In genomic region chr16:11418506-11418905, GRCh38 we compare ENCODE assay signal across 18 cellular contexts.
DNase-seq lines count a peak whose midpoint lies in the region; ATAC-seq, FAIRE-seq and TF ChIP-seq lines count a peak whose summit lies in the region.
"Had no signal": no experiment of that assay in that cellular context is flagged by ENCODE, and none has a peak within 500 bp of the region (broad histone marks: within the 10 kb centered on the region; RNA-seq: fewer than 3 reads in every experiment).

No MANE protein-coding gene starts in this region.

- H3K36me3 ChIP-seq in HepG2 (replicated peaks in 1 of 2; ENCODE audit: control insufficient read depth in 1 of 2, insufficient read depth in 2 of 2, low read length in 2 of 2) (no peaks in the 10 kb centered on the region), right lobe of liver (no peaks in the 10 kb centered on the region), astrocyte (ENCODE audit: insufficient read depth, low read length) (no peaks in the 10 kb centered on the region), spleen (peaks cover 0 to 8% (median 0%) of the 10 kb centered on the region in 6 donors), GM23338 (ENCODE audit: insufficient read depth) (no peaks in the 10 kb centered on the region)
- H3K36me3 ChIP-seq: BE2C had no signal

- H2AFZ ChIP-seq in HepG2 (ENCODE audit: low read length) (no peak overlapping the region), astrocyte (ENCODE audit: low read depth, low read length) (no peak overlapping the region), GM23338 (no peak overlapping the region)

- in situ Hi-C loops in HepG2 (cut with HindIII; ENCODE audit: extremely low pct_ligation_motif_present, low pct_unique_long_range_greater_than_20kb): loop anchor here (25.0 kb wide), 1 partner anchor 94 kb away; no protein-coding TSS in a partner anchor

- H3K4me1 Mint-ChIP-seq in astrocyte (ENCODE audit: low read depth, unreplicated experiment) (peaks cover 4% of the 10 kb centered on the region), GM23338 (peaks cover 9% of the 10 kb centered on the region)
- H3K4me1 Mint-ChIP-seq: CD4-positive, alpha-beta memory T cell had no signal

- H3K27ac Mint-ChIP-seq in astrocyte (ENCODE audit: unreplicated experiment) (no peak overlapping the region), GM23338 (no peak overlapping the region)
- H3K27ac Mint-ChIP-seq: HFFc6 had no signal

- TF ChIP-seq EP300 in HepG2 (IDR thresholded peaks at IDR 0.05; ENCODE audit: low read depth in 2 of 2, low read length in 2 of 2): no peak
- no peak for TF ChIP-seq EP300 in HepG2 (CRISPR knock-in tag; IDR thresholded peaks at IDR 0.05; ENCODE audit: borderline replicate concordance)

- CTCF ChIA-PET in HepG2 (lab: Yijun Ruan, JAX; ENCODE audit: low intra/inter-chr PET ratio, low total read pairs): no interaction called here

- H3K27me3 ChIP-seq in HepG2 (ENCODE audit: control insufficient read depth in 1 of 2, insufficient read depth in 2 of 2, low read length in 2 of 2) (peaks cover 21 to 64% of the 10 kb centered on the region in 2 experiments), right lobe of liver (no peaks in the 10 kb centered on the region), astrocyte (ENCODE audit: insufficient read depth, low read length) (no peaks in the 10 kb centered on the region), spleen (replicated peaks in 1 of 7) (peaks cover 0 to 5% (median 0%) of the 10 kb centered on the region in 7 donors), GM23338 (ENCODE audit: insufficient read depth) (no peaks in the 10 kb centered on the region)
- H3K27me3 ChIP-seq: BE2C had no signal

- H3K4me2 ChIP-seq in HepG2 (ENCODE audit: low read depth, low read length): no peak overlapping the region
- no peak overlapping the region for H3K4me2 ChIP-seq in astrocyte (ENCODE audit: low read length)
- no peak overlapping the region for H3K4me2 ChIP-seq in GM23338

- no peak for DNase-seq in HepG2 (ENCODE audit: low spot score)
- no peak for DNase-seq in right lobe of liver
- peak; percentile 64 for DNase-seq in NB4 (ENCODE audit: low read depth)
- DNase-seq in astrocyte (ENCODE audit: low read depth): peak; percentile 45
- peak; percentile 16 for DNase-seq in spleen
- no peak for DNase-seq in activated CD4-positive, CD25-positive, alpha-beta regulatory T cell treated with anti-CD3 and anti-CD28 coated beads, Interleukin-2, amount 50 U/mL, for 72 hours
- DNase-seq in GM23338 (ENCODE audit: low spot score): no peak
- no peak for DNase-seq in HUDEP-2 (lab: John Stamatoyannopoulos, UW; ENCODE audit: unreplicated experiment in 76 of 76)
- DNase-seq: 8988T; BE2C; CD4-positive, alpha-beta memory T cell; DMS79; HCEC 1CT; HFFc6; IMR-90 had no signal

- H3K9me2 ChIP-seq in GM23338 (ENCODE audit: insufficient read depth): no peaks in the 10 kb centered on the region

- no peak for FAIRE-seq in HepG2 (lab: Jason Lieb, UNC)
- no peak for FAIRE-seq in astrocyte (lab: Jason Lieb, UNC)
- FAIRE-seq: GM12892 had no signal

- H3K36me3 Mint-ChIP-seq in astrocyte (ENCODE audit: low read depth, unreplicated experiment) (no peaks in the 10 kb centered on the region), GM23338 (ENCODE audit: low read depth) (no peaks in the 10 kb centered on the region)

- TF ChIP-seq CTCF in HepG2 (CRISPR knock-in tag; IDR thresholded peaks at IDR 0.05): no peak
- no peak for TF ChIP-seq CTCF in right lobe of liver (IDR thresholded peaks at IDR 0.05)
- no peak for TF ChIP-seq CTCF in NB4 (IDR thresholded peaks at IDR 0.05; ENCODE audit: low read depth, low read length)
- no peak for TF ChIP-seq CTCF in astrocyte (IDR thresholded peaks at IDR 0.05; ENCODE audit: insufficient read depth, low read depth, low read length)
- no peak for TF ChIP-seq CTCF in spleen (IDR thresholded peaks at IDR 0.05 in 8 of 11, conservative IDR thresholded peaks at IDR 0.05 in 3 of 11)
- no peak for TF ChIP-seq CTCF in GM23338 (conservative IDR thresholded peaks at IDR 0.05; ENCODE audit: low read depth in 2 of 2)

- H3K9me3 Mint-ChIP-seq in astrocyte (ENCODE audit: unreplicated experiment) (peaks cover 5% of the 10 kb centered on the region), GM23338 (peaks cover 3% of the 10 kb centered on the region; the same call in 1 of the 3 replicates)
- H3K9me3 Mint-ChIP-seq: CD4-positive, alpha-beta memory T cell; HFFc6 had no signal

- H3K4me1 ChIP-seq in HepG2 (ENCODE audit: insufficient read depth, low read length) (peaks cover 18% of the 10 kb centered on the region), right lobe of liver (no peaks in the 10 kb centered on the region), astrocyte (ENCODE audit: insufficient read depth, low read length) (no peaks in the 10 kb centered on the region), spleen (peaks cover 0 to 6% (median 2%) of the 10 kb centered on the region in 6 donors), GM23338 (ENCODE audit: insufficient read depth) (no peaks in the 10 kb centered on the region)
- H3K4me1 ChIP-seq: BE2C had no signal

- H3K9ac ChIP-seq in HepG2 (ENCODE audit: insufficient read depth, low read depth, low read length) (no peak overlapping the region), astrocyte (ENCODE audit: low read length) (no peak overlapping the region)

- H3K4me3 Mint-ChIP-seq in astrocyte (ENCODE audit: unreplicated experiment) (no peak overlapping the region), GM23338 (no peak overlapping the region)
- H3K4me3 Mint-ChIP-seq: CD4-positive, alpha-beta memory T cell; HFFc6 had no signal

- H3K27me3 Mint-ChIP-seq in astrocyte (ENCODE audit: low read depth, unreplicated experiment) (peaks cover 13% of the 10 kb centered on the region), GM23338 (ENCODE audit: insufficient read depth, low read depth, poor library complexity) (no peaks in the 10 kb centered on the region)
- H3K27me3 Mint-ChIP-seq: CD4-positive, alpha-beta memory T cell had no signal

- TF ChIP-seq RAD21 in HepG2 (CRISPR knock-in tag; IDR thresholded peaks at IDR 0.05): no peak

- no peaks in the 10 kb centered on the region for H3K9me3 ChIP-seq in HepG2 (ENCODE audit: low read length)
- H3K9me3 ChIP-seq in right lobe of liver: no peaks in the 10 kb centered on the region
- no peaks in the 10 kb centered on the region for H3K9me3 ChIP-seq in astrocyte (ENCODE audit: insufficient read depth, low read depth, low read length)
- no peaks in the 10 kb centered on the region for H3K9me3 ChIP-seq in spleen
- H3K9me3 ChIP-seq: BE2C had no signal

- no TSS peak for BruUV-seq in HepG2 (replicated peaks; lab: Mats Ljungman, UMichigan)

- H3K4me3 ChIP-seq in HepG2 (replicated peaks in 1 of 3; ENCODE audit: insufficient read depth in 1 of 3, low read depth in 2 of 3, low read length in 3 of 3) (no peak overlapping the region), right lobe of liver (no peak overlapping the region), NB4 (ENCODE audit: low read depth, low read length) (no peak overlapping the region), astrocyte (ENCODE audit: insufficient read depth, low read depth, low read length) (no peak overlapping the region), spleen (no peak overlapping the region), GM23338 (no peak overlapping the region)

- no peak for TF ChIP-seq POLR2A in HepG2 (IDR thresholded peaks at IDR 0.05; ENCODE audit: insufficient read depth in 1 of 2, low read depth in 2 of 2, low read length in 2 of 2)
- no peak for TF ChIP-seq POLR2A in right lobe of liver (IDR thresholded peaks at IDR 0.05)
- no peak for TF ChIP-seq POLR2A in NB4 (IDR thresholded peaks at IDR 0.05; ENCODE audit: extremely low read depth, insufficient read length)
- no peak for TF ChIP-seq POLR2A in spleen (IDR thresholded peaks at IDR 0.05)

- WGBS in HepG2 (ENCODE audit: low lambda C conversion rate): 28% methylated on average over 4 of the region's 4 CpGs
- 72% methylated on average over 3 of the region's 4 CpGs for WGBS in right lobe of liver (ENCODE audit: insufficient coverage, low coverage, low lambda C conversion rate, missing lambda C conversion rate)
- WGBS in spleen, 5 donors: 59 to 91% (median 85%) methylated on average over 4 of the region's 4 CpGs

- intact Hi-C loops in HepG2 (cut with micrococcal nuclease; ENCODE audit: unreplicated experiment) (no loop called here), right lobe of liver (cut with DNase I) (loop anchor here in 1 of 2 donors (10.0 kb wide), 1 partner anchor 96 kb away; no protein-coding TSS in a partner anchor), spleen (cut with DNase I; ENCODE audit: low total_unique reads) (no loop called here)

- POLR2A ChIA-PET in HepG2 (lab: Yijun Ruan, JAX): no interaction called here

- no peak for ATAC-seq in HepG2
- no peak for ATAC-seq in right lobe of liver
- ATAC-seq in GM23338: no peak

- no peak overlapping the region for H3K27ac ChIP-seq in HepG2 (ENCODE audit: extremely low read length, insufficient read depth, low read length)
- no peak overlapping the region for H3K27ac ChIP-seq in right lobe of liver
- H3K27ac ChIP-seq in astrocyte (ENCODE audit: low read depth, low read length): no peak overlapping the region
- H3K27ac ChIP-seq in spleen: no peak overlapping the region
- H3K27ac ChIP-seq in GM23338 (ENCODE audit: low read depth): no peak overlapping the region
- H3K27ac ChIP-seq: C4-2B, HL-60 had no signal

- H3K79me2 ChIP-seq in HepG2 (ENCODE audit: insufficient read depth, low read length) (no peaks in the 10 kb centered on the region), astrocyte (ENCODE audit: insufficient read depth, low read length) (no peaks in the 10 kb centered on the region), GM23338 (replicated peaks; ENCODE audit: insufficient read depth) (no peaks in the 10 kb centered on the region)

- no peaks in the 10 kb centered on the region for H3F3A ChIP-seq in GM23338 (replicated peaks; ENCODE audit: low read depth)

- H4K20me1 ChIP-seq in HepG2 (ENCODE audit: insufficient read depth, low read length): no peaks in the 10 kb centered on the region
- H4K20me1 ChIP-seq in astrocyte (ENCODE audit: insufficient read depth, low read length): no peaks in the 10 kb centered on the region
- H4K20me1 ChIP-seq in GM23338 (replicated peaks; ENCODE audit: insufficient read depth): no peaks in the 10 kb centered on the region

TF ChIP-seq in HepG2, 621 proteins besides CTCF, POLR2A, EP300 and RAD21:
- 0 out of 2 replicates have a peak, but pooled peaks have one; percentile 19 for TF ChIP-seq PITX1 (CRISPR knock-in tag; IDR thresholded peaks at IDR 0.05)
- no peak for TF ChIP-seq ZNF564 (CRISPR knock-in tag; IDR thresholded peaks at IDR 0.05)

TF ChIP-seq in GM23338, 12 proteins besides CTCF, POLR2A, EP300 and RAD21 (continues in another document):
- no peak for TF ChIP-seq EZH2 (IDR thresholded peaks at IDR 0.05; ENCODE audit: low read depth, unreplicated experiment)
- TF ChIP-seq ZNF331 (CRISPR knock-in tag; IDR thresholded peaks at IDR 0.05; ENCODE audit: low read depth): no peak
- TF ChIP-seq ETS1 (IDR thresholded peaks at IDR 0.05): no peak

Comparison
In these comparisons a context has a peak if more than half of its experiments do, and no peak if none do; other contexts are left out.
1. DNase-seq: peak in NB4 (single experiment), astrocyte (single experiment) and spleen (single experiment); none in HepG2 (single experiment), right lobe of liver (0 of 3), activated CD4-positive, CD25-positive, alpha-beta regulatory T cell treated with anti-CD3 and anti-CD28 coated beads, Interleukin-2, amount 50 U/mL, for 72 hours (single experiment), GM23338 (single experiment) and HUDEP-2 (0 of 76).